In genomic region chr9:126518763-126519162, GRCh38 we compare ENCODE assay signal across 22 cellular contexts.
DNase-seq lines count a peak whose midpoint lies in the region; ATAC-seq and TF ChIP-seq lines count a peak whose summit lies in the region.
"Had no signal": no experiment of that assay in that cellular context is flagged by ENCODE, and none has a peak within 500 bp of the region (broad histone marks: within the 10 kb centered on the region; RNA-seq: fewer than 3 reads in every experiment).

No MANE protein-coding gene starts in this region.

- H3K27me3 ChIP-seq in left ventricle myocardium inferior (ENCODE audit: low read depth) (peaks cover 100% of the 10 kb centered on the region), vagina (no peaks in the 10 kb centered on the region)

- H3K4me1 ChIP-seq in left ventricle myocardium inferior: peaks cover 46% of the 10 kb centered on the region
- peaks cover 41% of the 10 kb centered on the region for H3K4me1 ChIP-seq in vagina

- ATAC-seq in Right ventricle myocardium superior (ENCODE audit: poor library complexity): no peak
- no peak for ATAC-seq in natural killer cell
- ATAC-seq in GM21447 (IDR thresholded peaks at IDR 0.05; ENCODE audit: unreplicated experiment): no peak

- H3K4me3 ChIP-seq in left ventricle myocardium inferior (no peak overlapping the region), vagina (no peak overlapping the region)

- intact Hi-C loops in left ventricle myocardium inferior (cut with micrococcal nuclease) (no loop called here), Right ventricle myocardium superior (cut with DNase I) (no loop called here), natural killer cell (cut with micrococcal nuclease) (no loop called here), vagina (cut with DNase I) (no loop called here)

- no peak overlapping the region for H3K27ac Mint-ChIP-seq in natural killer cell
- H3K27ac Mint-ChIP-seq: H9, HFFc6 had no signal

- H3K27ac ChIP-seq in left ventricle myocardium inferior (replicated peaks): peak overlapping the region; percentile 80
- no peak overlapping the region for H3K27ac ChIP-seq in vagina
- H3K27ac ChIP-seq: C4-2B had no signal

- H3K36me3 ChIP-seq in left ventricle myocardium inferior (no peaks in the 10 kb centered on the region), vagina (no peaks in the 10 kb centered on the region)

- H3K9me3 ChIP-seq in left ventricle myocardium inferior (replicated peaks) (no peaks in the 10 kb centered on the region), vagina (no peaks in the 10 kb centered on the region)
- H3K9me3 ChIP-seq: SK-N-SH had no signal

- TF ChIP-seq POLR2A in vagina (IDR thresholded peaks at IDR 0.05): no peak

- H3K36me3 Mint-ChIP-seq in natural killer cell: no peaks in the 10 kb centered on the region

- DNase-seq in left ventricle myocardium inferior: no peak
- no peak for DNase-seq in Right ventricle myocardium superior
- DNase-seq in cerebellar cortex (ENCODE audit: low spot score): peak; percentile 50
- DNase-seq in natural killer cell: no peak
- DNase-seq in OCI-M2 (lab: John Stamatoyannopoulos, UW; ENCODE audit: unreplicated experiment): no peak
- DNase-seq in vagina (ENCODE audit: extremely low spot score in 2 of 2): no peak
- DNase-seq in HPDE6-E6E7 (ENCODE audit: extremely low spot score): no peak
- DNase-seq: 8988T; AML-193; DMS79 treated with DMSO at 0.1 percent for 48 hours; H9; HFFc6; KBM-7; NCI-H1105; NCI-H2029 treated with DMSO at 0.1 percent for 48 hours; NCI-H226; NCI-H774; NK-92 treated with Interleukin-12 subunit alpha and Interleukin-12 subunit beta, amount 100 ng/mL, for 24 hours; SHP77 treated with DMSO at 0.1 percent for 48 hours; SK-N-SH had no signal

- H3K9me3 Mint-ChIP-seq in natural killer cell: no peaks in the 10 kb centered on the region
- H3K9me3 Mint-ChIP-seq: H9, HFFc6 had no signal

- TF ChIP-seq CTCF in left ventricle myocardium inferior (IDR thresholded peaks at IDR 0.05; ENCODE audit: borderline replicate concordance) (no peak), natural killer cell (IDR thresholded peaks at IDR 0.05) (no peak), vagina (IDR thresholded peaks at IDR 0.05) (no peak)

- H3K27me3 Mint-ChIP-seq in natural killer cell (ENCODE audit: low read depth in 2 of 2): peaks cover 37 to 40% of the 10 kb centered on the region in 2 donors

- H3K4me1 Mint-ChIP-seq in natural killer cell: peaks cover 42 to 47% of the 10 kb centered on the region in 2 donors

- H3K4me3 Mint-ChIP-seq in natural killer cell: peak overlapping the region; percentile 17
- H3K4me3 Mint-ChIP-seq: H9 had no signal
